In the genomic region with DNA sequence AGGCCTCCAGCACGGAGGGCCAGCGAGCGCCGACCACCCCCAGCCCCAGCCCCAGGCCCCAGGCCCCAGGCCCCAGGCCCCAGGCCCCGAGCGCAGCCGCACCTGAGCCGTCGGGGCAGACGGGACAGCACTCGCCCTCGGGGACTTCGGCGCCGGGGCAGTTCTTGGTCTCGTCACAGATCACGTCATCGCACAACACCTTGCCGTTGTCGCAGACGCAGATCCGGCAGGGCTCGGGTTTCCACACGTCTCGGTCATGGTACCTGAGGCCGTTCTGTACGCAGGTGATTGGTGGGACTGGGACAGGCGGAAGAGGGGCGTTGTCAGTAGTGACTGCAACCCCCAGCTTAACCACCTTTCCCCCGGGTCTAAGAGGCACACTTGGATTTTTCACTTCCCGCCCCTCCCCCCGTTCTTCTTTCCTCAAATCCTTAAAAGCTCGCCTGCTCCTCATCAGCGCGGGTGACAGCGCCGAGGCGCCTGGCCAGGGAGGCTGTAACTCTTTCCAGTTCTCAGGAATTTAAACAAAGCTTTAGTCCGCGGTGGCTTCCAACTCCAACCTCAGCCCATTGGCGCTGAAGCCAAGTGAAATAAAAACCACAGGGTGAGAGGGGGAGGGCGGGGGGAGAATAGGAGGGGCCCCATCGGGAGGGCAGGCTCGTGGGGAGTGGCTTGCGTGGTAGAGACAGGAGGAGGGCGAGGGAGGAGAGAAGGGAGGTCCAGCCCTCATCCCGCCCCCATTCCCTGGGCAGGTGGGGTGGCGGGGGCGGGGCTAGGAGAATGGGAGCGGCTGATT, we compare ENCODE assay signal across 8 cellular contexts. TPM values are rescaled to one million over a fixed set of nuclear protein-coding genes. Genes with fewer than 3 reads are reported as not detected.
DNase-seq lines count a peak whose midpoint lies in the region; ATAC-seq and TF ChIP-seq lines count a peak whose summit lies in the region.

No MANE protein-coding gene starts in this region.

- no peaks in the 10 kb centered on the region for H4K20me1 ChIP-seq in HCT116 (ENCODE audit: insufficient read depth)

- peak; percentile 92 for ATAC-seq in HCT116
- peak; percentile 79 for ATAC-seq in activated CD4-positive, alpha-beta T cell treated with anti-CD3 and anti-CD28 coated beads for 36 hours
- ATAC-seq in left lung = peak; percentile 89
- ATAC-seq in GM18517 (IDR thresholded peaks at IDR 0.05; ENCODE audit: unreplicated experiment) = no peak

- peak overlapping the region; percentile 31 for H3K27ac Mint-ChIP-seq in Calu3 (ENCODE audit: unreplicated experiment)
- H3K27ac Mint-ChIP-seq in activated CD4-positive, alpha-beta T cell treated with anti-CD3 and anti-CD28 coated beads for 36 hours = no peak overlapping the region

- BruUV-seq in Calu3 (replicated peaks; lab: Mats Ljungman, UMichigan) (no TSS peak), HCT116 (replicated peaks; lab: Mats Ljungman, UMichigan) (no TSS peak)

- peak overlapping the region; percentile 99 for H3K4me2 ChIP-seq in HCT116 (ENCODE audit: low read length)

- TF ChIP-seq CTCF in Calu3 (IDR thresholded peaks at IDR 0.05; ENCODE audit: unreplicated experiment) (no peak), HCT116 (IDR thresholded peaks at IDR 0.05 in 2 of 3, conservative IDR thresholded peaks at IDR 0.05 in 1 of 3; ENCODE audit: borderline replicate concordance in 1 of 3, insufficient read depth in 1 of 3, low read depth in 2 of 3, low read length in 2 of 3) (no peak), coronary artery (IDR thresholded peaks at IDR 0.05) (no peak), left lung (IDR thresholded peaks at IDR 0.05) (no peak)

- peak overlapping the region; percentile 81 for H2AFZ ChIP-seq in HCT116 (ENCODE audit: low read depth, low read length, poor library complexity, severe bottlenecking)

- H3K27me3 ChIP-seq in HCT116 (ENCODE audit: insufficient read depth, low read length) = no peaks in the 10 kb centered on the region
- H3K27me3 ChIP-seq in left lung = peaks cover 7 to 56% of the 10 kb centered on the region in 2 donors

- H3K4me3 Mint-ChIP-seq in Calu3 (ENCODE audit: low read depth, unreplicated experiment) = peak overlapping the region; percentile 68
- peak overlapping the region; percentile 53 for H3K4me3 Mint-ChIP-seq in activated CD4-positive, alpha-beta T cell treated with anti-CD3 and anti-CD28 coated beads for 36 hours

- H3K27ac ChIP-seq in HCT116 (ENCODE audit: low read depth, low read length) (peak overlapping the region; percentile 87), coronary artery (peak overlapping the region; percentile 92 to 97), left lung (peak overlapping the region; percentile 65 to 88)

- CTCF ChIA-PET in Calu3 (lab: Charles Lee) (interaction anchor here (0.6 to 3.9 kb wide), 33 partner anchors 11 to 668 kb away, joined by 3 to 90 read pairs (median 7); partner anchors contain the start of genes LRRC59, RSAD1 and TMEM92), HCT116 (lab: Charles Lee) (interaction anchor here (0.6 to 4.2 kb wide), 51 partner anchors 10 to 617 kb away, joined by 3 to 243 read pairs (median 5); partner anchors contain the start of genes ITGA3, LRRC59, RSAD1 and SGCA)
- CTCF ChIA-PET in activated CD4-positive, alpha-beta T cell treated with anti-CD3 and anti-CD28 coated beads for 36 hours (lab: Charles Lee) = interaction anchor here (0.5 to 7.3 kb wide), 46 partner anchors 8 to 538 kb away, joined by 3 to 200 read pairs (median 4); partner anchors contain the start of genes LRRC59, SGCA, TMEM92 and XYLT2

- H3K9ac ChIP-seq in HCT116 (ENCODE audit: low read length) = peak overlapping the region; percentile 68

- DNase-seq in Calu3 (peak; percentile 96), HCT116 (ENCODE audit: low read depth, low spot score) (peak; percentile 96), NCI-H2171 treated with DMSO at 0.1 percent for 48 hours (lab: John Stamatoyannopoulos, UW) (peak; percentile 91), coronary artery (ENCODE audit: low spot score) (peak; percentile 99), left lung (peak; percentile 89 to 92)
- peak; percentile 79 for DNase-seq in activated CD4-positive, alpha-beta T cell treated with anti-CD3 and anti-CD28 coated beads for 36 hours
- DNase-seq in stimulated activated CD4-positive, alpha-beta T cell treated with anti-CD3 and anti-CD28 coated beads, Interleukin-2, amount 100 ng/mL, for 48 hours = peak; percentile 45 to 54

- no peaks in the 10 kb centered on the region for H3K79me2 ChIP-seq in HCT116 (ENCODE audit: insufficient read depth, low read length)

- H3K4me1 ChIP-seq in HCT116 (ENCODE audit: control insufficient read depth in 1 of 2, insufficient read depth in 2 of 2, low read length in 2 of 2) (peaks cover 10 to 39% of the 10 kb centered on the region in 2 experiments), left lung (peaks cover 0 to 29% of the 10 kb centered on the region in 2 donors)

- H3K36me3 ChIP-seq in HCT116 (ENCODE audit: control insufficient read depth in 1 of 2, insufficient read depth in 2 of 2, low read length in 2 of 2) (0 out of 4 replicates have a peak, but pooled peaks cover 0 to 5% of the 10 kb centered on the region in 2 experiments), left lung (peaks cover 0 to 17% of the 10 kb centered on the region in 2 donors)

- H3K27me3 Mint-ChIP-seq in Calu3 (ENCODE audit: unreplicated experiment) = peaks cover 88% of the 10 kb centered on the region
- peaks cover 34% of the 10 kb centered on the region for H3K27me3 Mint-ChIP-seq in activated CD4-positive, alpha-beta T cell treated with anti-CD3 and anti-CD28 coated beads for 36 hours

- POLR2A ChIA-PET in HCT116 (lab: Charles Lee) = interaction anchor here (1.0 to 2.8 kb wide), 12 partner anchors 22 to 189 kb away, joined by 3 to 21 read pairs (median 5); no protein-coding TSS in a partner anchor
- POLR2A ChIA-PET in activated CD4-positive, alpha-beta T cell treated with anti-CD3 and anti-CD28 coated beads for 36 hours (lab: Charles Lee) = interaction anchor here (0.8 kb wide), 1 partner anchor 412 kb away, joined by 4 read pairs; no protein-coding TSS in a partner anchor

- RAD21 ChIA-PET in HCT116 (lab: Charles Lee; ENCODE audit: low non-redundant PET in 1 of 2, low total read pairs in 2 of 2, uncharacterized antibody in 2 of 2, unreplicated experiment in 2 of 2) = interaction anchor here (0.6 to 3.0 kb wide), 27 partner anchors 13 to 385 kb away, joined by 3 to 28 read pairs (median 5); partner anchors contain the start of genes TMEM92 (in 2 of the 2), RSAD1 (in 1 of the 2) and SGCA (in 1 of the 2)

- no peaks in the 10 kb centered on the region for H3K9me3 Mint-ChIP-seq in Calu3 (ENCODE audit: low read depth, unreplicated experiment)
- no peaks in the 10 kb centered on the region for H3K9me3 Mint-ChIP-seq in activated CD4-positive, alpha-beta T cell treated with anti-CD3 and anti-CD28 coated beads for 36 hours (ENCODE audit: low read depth)

- H3K4me3 ChIP-seq in HCT116 (replicated peaks in 1 of 2; ENCODE audit: low read depth in 1 of 2, low read length in 2 of 2) (peak overlapping the region; percentile 71 to 75), coronary artery (peak overlapping the region; percentile 90), left lung (peak overlapping the region; percentile 43 to 49)

- peaks cover 21% of the 10 kb centered on the region for H3K4me1 Mint-ChIP-seq in Calu3 (ENCODE audit: low read depth, unreplicated experiment)
- peaks cover 16% of the 10 kb centered on the region for H3K4me1 Mint-ChIP-seq in activated CD4-positive, alpha-beta T cell treated with anti-CD3 and anti-CD28 coated beads for 36 hours

- no peaks in the 10 kb centered on the region for H3K9me2 ChIP-seq in HCT116 (ENCODE audit: insufficient read depth)

- peak; percentile 36 for TF ChIP-seq POLR2A in HCT116 (IDR thresholded peaks at IDR 0.05; ENCODE audit: borderline replicate concordance, extremely low read depth, insufficient read depth, insufficient read length)

- no peak for TF ChIP-seq RAD21 in HCT116 (IDR thresholded peaks at IDR 0.05; ENCODE audit: low read depth)

- intact Hi-C loops in Calu3 (cut with micrococcal nuclease; ENCODE audit: unreplicated experiment) = loop anchor here (1.0 to 2.0 kb wide), 4 partner anchors 70 to 279 kb away; partner anchors contain the start of genes RSAD1 and TMEM92
- intact Hi-C loops in HCT116 (cut with micrococcal nuclease) = loop anchor here (1.0 to 5.0 kb wide), 4 partner anchors 73 to 633 kb away; partner anchors contain the start of gene RSAD1
- intact Hi-C loops in activated CD4-positive, alpha-beta T cell treated with anti-CD3 and anti-CD28 coated beads for 36 hours (cut with DNase I, micrococcal nuclease) = loop anchor here (1.0 kb wide), 7 partner anchors 73 to 278 kb away; partner anchors contain the start of genes LRRC59 (in 1 of the 2), RSAD1 (in 1 of the 2) and XYLT2 (in 1 of the 2)
- intact Hi-C loops in left lung (cut with DNase I) = loop anchor here (5.0 kb wide), 1 partner anchor 77 kb away; no protein-coding TSS in a partner anchor

- H3K36me3 Mint-ChIP-seq in Calu3 (ENCODE audit: insufficient read depth, unreplicated experiment) = peaks cover 26% of the 10 kb centered on the region
- no peaks in the 10 kb centered on the region for H3K36me3 Mint-ChIP-seq in activated CD4-positive, alpha-beta T cell treated with anti-CD3 and anti-CD28 coated beads for 36 hours (ENCODE audit: low read depth)

- no peaks in the 10 kb centered on the region for H3K9me3 ChIP-seq in HCT116 (ENCODE audit: control insufficient read depth in 1 of 2, insufficient read depth in 1 of 2, low read depth in 1 of 2, low read length in 2 of 2)
- H3K9me3 ChIP-seq in left lung = no peaks in the 10 kb centered on the region

TF ChIP-seq in HCT116, 20 proteins besides CTCF, POLR2A, EP300 and RAD21 (continues in another document):
- TF ChIP-seq FOSL1 (IDR thresholded peaks at IDR 0.05; ENCODE audit: low read depth) (no peak), SP1 (IDR thresholded peaks at IDR 0.05; ENCODE audit: low read depth) (no peak; the same call in 1 of the 2 replicates), MAX (IDR thresholded peaks at IDR 0.05) (no peak; the same call in 1 of the 2 replicates), JUND (IDR thresholded peaks at IDR 0.05) (no peak)

RNA-seq across cellular contexts. Expression of gene COL1A1, which starts 1.6 kb away (rescaled TPM):
- total RNA-seq in Calu3 (2022) (5.5 and 9.4 TPM in 2 replicates), HCT116 (2021; ENCODE audit: unreplicated experiment) (33.6 TPM), left lung (1,000 to 10,000 TPM in 1 of 2 donors, 100 to 1,000 TPM in 1; 867 to 4,830 TPM)
- 22.1 and 42.6 TPM in 2 replicates for polyA plus RNA-seq in HCT116 (2012)
- total RNA-seq in activated CD4-positive, alpha-beta T cell treated with anti-CD3 and anti-CD28 coated beads for 36 hours = under 1 TPM; 0.55 to 0.70 TPM

RNA-seq across cellular contexts. Expression of gene SGCA, which starts 34.0 kb away (rescaled TPM):
- not detected in 2 replicates for total RNA-seq in Calu3 (2022)
- total RNA-seq in HCT116 (2021; ENCODE audit: unreplicated experiment) = 0.37 TPM
- 0.21 and 0.56 TPM in 2 replicates for polyA plus RNA-seq in HCT116 (2012)
- total RNA-seq in activated CD4-positive, alpha-beta T cell treated with anti-CD3 and anti-CD28 coated beads for 36 hours = under 1 TPM in 1 of 2 experiments, not detected in 1; 0.26 TPM
- 10 to 100 TPM in 1 of 2 donors, 1 to 10 TPM in 1; 8.3 to 18.5 TPM for total RNA-seq in left lung

RNA-seq across cellular contexts. Expression of gene PPP1R9B, which starts 49.4 kb away (rescaled TPM):
- total RNA-seq in Calu3 (2022) (74.3 and 89.7 TPM in 2 replicates), HCT116 (2021; ENCODE audit: unreplicated experiment) (112 TPM), left lung (10 to 100 TPM; 67.4 to 86.6 TPM)
- polyA plus RNA-seq in HCT116 (2012) = 65.7 and 68.5 TPM in 2 replicates
- total RNA-seq in activated CD4-positive, alpha-beta T cell treated with anti-CD3 and anti-CD28 coated beads for 36 hours = 10 to 100 TPM; 61.1 to 64.0 TPM

Comparison
In these comparisons a context has a peak if more than half of its experiments do, and no peak if none do; other contexts are left out.
1. RNA of gene COL1A1, which starts 1.6 kb away (total RNA-seq): 867 to 4,830 TPM in left lung; 33.6 TPM in HCT116 (single experiment), 5.5 to 9.4 TPM in Calu3 and 0.55 to 0.70 TPM in activated CD4-positive, alpha-beta T cell treated with anti-CD3 and anti-CD28 coated beads for 36 hours; every median in the first group is over 10 times any median in the second.
2. Peak in every context shown above with its lines, with median percentiles within 50 percentile points of each other: DNase-seq, H3K27ac ChIP-seq and H3K4me3 ChIP-seq.